Comparison of ENCODE assay signal across 3 cellular contexts in genomic region chr3:3476669-3477068, GRCh38.
TF ChIP-seq lines count a peak whose summit lies in the region.

No MANE protein-coding gene starts in this region.

TF ChIP-seq in A549, 52 proteins besides CTCF, POLR2A, EP300 and RAD21:
- TF ChIP-seq MAFK (IDR thresholded peaks at IDR 0.05; ENCODE audit: partially characterized antibody): peak; percentile 85
- no peak for TF ChIP-seq ZNF302 (CRISPR knock-in tag; IDR thresholded peaks at IDR 0.05)

TF ChIP-seq in IMR-90, 13 proteins besides CTCF, POLR2A, EP300 and RAD21:
- TF ChIP-seq MAFK (IDR thresholded peaks at IDR 0.05; ENCODE audit: low read depth, low read length): peak; percentile 93
- no peak for TF ChIP-seq FOS (IDR thresholded peaks at IDR 0.05; ENCODE audit: low read depth, low read length)

TF ChIP-seq in H1, 55 proteins besides CTCF, POLR2A, EP300 and RAD21:
- TF ChIP-seq SP4 (IDR thresholded peaks at IDR 0.05; ENCODE audit: low read length): no peak
- peak; percentile 33; the same call in 1 of the 2 replicates for TF ChIP-seq MAFK (IDR thresholded peaks at IDR 0.05; ENCODE audit: low read depth, low read length)
- TF ChIP-seq SP2 (IDR thresholded peaks at IDR 0.05; ENCODE audit: low read length): no peak
